In genomic region chr1:230351983-230352382, GRCh38 we compare ENCODE assay signal across 31 cellular contexts.
"Had no signal": no experiment of that assay in that cellular context is flagged by ENCODE, and none has a peak within 500 bp of the region (broad histone marks: within the 10 kb centered on the region; RNA-seq: fewer than 3 reads in every experiment).

No MANE protein-coding gene starts in this region.

- H3K4me1 ChIP-seq: colonic mucosa had no signal

- DNase-seq: activated CD4-positive, alpha-beta T cell treated with anti-CD3 and anti-CD28 coated beads for 1 hour; activated CD4-positive, alpha-beta T cell treated with anti-CD3 and anti-CD28 coated beads for 48 hours; activated CD4-positive, alpha-beta T cell treated with anti-CD3 and anti-CD28 coated beads, Interleukin-2, amount 50 U/mL, for 1 hour; activated CD4-positive, alpha-beta T cell treated with anti-CD3 and anti-CD28 coated beads, Interleukin-2, amount 50 U/mL, for 48 hours; activated CD8-positive, alpha-beta memory T cell treated with anti-CD3 and anti-CD28 coated beads, Interleukin-2, amount 10 ng/mL, durations not matched to agents 7 days and 5 days; activated CD8-positive, alpha-beta memory T cell treated with anti-CD3 and anti-CD28 coated beads, Interleukin-2, amount 50 U/mL, for 4 hours; activated CD8-positive, alpha-beta T cell treated with anti-CD3 and anti-CD28 coated beads for 36 hours; activated effector memory CD4-positive, alpha-beta T cell treated with anti-CD3 and anti-CD28 coated beads, Interleukin-2, amount 50 U/mL, for 16 hours; activated naive CD4-positive, alpha-beta T cell treated with anti-CD3 and anti-CD28 coated beads for 36 hours; activated naive CD8-positive, alpha-beta T cell treated with anti-CD3 and anti-CD28 coated beads for 36 hours; activated naive CD8-positive, alpha-beta T cell treated with anti-CD3 and anti-CD28 coated beads, Interleukin-2, amount 50 U/mL, for 24 hours; activated T-cell treated with anti-CD3 and anti-CD28 coated beads, Interleukin-2, amount 50 U/mL, for 1 hour; activated T-cell treated with anti-CD3 and anti-CD28 coated beads, Interleukin-2, amount 50 U/mL, for 48 hours; amygdala; aorta; body of pancreas; central memory CD4-positive, alpha-beta T cell; cerebellar nuclear complex; colonic mucosa; effector CD8-positive, alpha-beta T cell; esophagus squamous epithelium; foreskin melanocyte; head of caudate nucleus; T-helper 2 cell had no signal

- ATAC-seq: activated CD8-positive, alpha-beta memory T cell treated with anti-CD3 and anti-CD28 coated beads, Interleukin-2, amount 10 ng/mL, durations not matched to agents 7 days and 5 days; activated CD8-positive, alpha-beta T cell treated with anti-CD3 and anti-CD28 coated beads for 36 hours; activated naive CD8-positive, alpha-beta T cell treated with anti-CD3 and anti-CD28 coated beads, Interleukin-2, amount 50 U/mL, for 24 hours; body of pancreas; gastroesophageal sphincter; WTC11 had no signal

- FAIRE-seq: endothelial cell of umbilical vein, TTC549 had no signal

- H3K4me3 ChIP-seq: adrenal gland, body of pancreas, colonic mucosa, esophagus squamous epithelium, gastroesophageal sphincter had no signal

- H3K9me3 ChIP-seq: adrenal gland, body of pancreas, colonic mucosa, esophagus squamous epithelium, gastroesophageal sphincter had no signal

- H3K27ac ChIP-seq: body of pancreas, colonic mucosa, epithelial cell of prostate, esophagus squamous epithelium, gastroesophageal sphincter, VCaP had no signal

- H3K27me3 ChIP-seq: adrenal gland, body of pancreas, colonic mucosa had no signal

- H3K36me3 ChIP-seq: adrenal gland, colonic mucosa, esophagus squamous epithelium, gastroesophageal sphincter had no signal
